8 cellular contexts compared by ENCODE assay signal in the genomic region with DNA sequence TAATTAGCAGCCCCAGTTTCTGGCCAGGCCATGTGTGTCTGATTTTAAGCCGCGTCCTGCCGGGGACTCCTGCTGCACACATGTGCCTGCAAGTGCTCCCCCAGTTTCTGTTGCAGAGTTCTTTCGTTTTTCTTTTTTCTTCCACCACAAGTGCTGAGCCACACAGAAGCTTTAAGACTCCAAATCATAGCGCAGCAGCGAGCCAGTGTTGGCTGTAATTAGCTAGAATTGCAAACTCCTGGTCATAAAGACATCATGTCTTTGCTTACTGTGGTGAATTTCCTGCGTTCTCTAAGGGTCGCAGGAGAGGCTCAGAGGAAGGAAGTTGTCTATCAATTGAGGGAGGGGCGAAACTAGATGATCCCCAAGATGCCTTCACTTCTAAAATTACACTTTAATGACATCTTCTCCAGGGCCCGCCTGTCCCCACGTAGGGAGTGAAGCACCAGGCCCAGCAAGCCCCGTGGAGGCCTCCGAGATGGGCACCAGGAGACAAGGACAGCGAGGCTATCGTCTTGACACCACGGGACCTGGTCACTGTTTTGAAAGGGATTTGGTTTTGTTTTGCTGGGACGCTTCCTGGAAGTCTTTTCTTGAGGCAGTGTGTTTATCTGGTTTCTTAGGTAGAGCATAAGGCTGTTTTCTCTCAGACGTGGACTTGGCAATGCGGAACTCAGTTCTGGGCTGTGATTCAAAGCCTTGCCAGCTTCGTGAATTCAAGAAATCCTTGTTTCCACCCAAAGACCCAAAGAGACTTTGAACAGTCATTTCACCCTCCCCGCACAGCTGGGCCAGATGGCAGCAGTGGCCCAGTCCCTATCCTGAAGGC.
DNase-seq lines count a peak whose midpoint lies in the region; ATAC-seq and TF ChIP-seq lines count a peak whose summit lies in the region.

No MANE protein-coding gene starts in this region.

- no peak for TF ChIP-seq CTCF in GM10248 (IDR thresholded peaks at IDR 0.05; ENCODE audit: control extremely low read depth, extremely low read depth, low read depth, missing control alignments)
- no peak for TF ChIP-seq CTCF in endodermal cell (conservative IDR thresholded peaks at IDR 0.05)
- no peak for TF ChIP-seq CTCF in left lung (IDR thresholded peaks at IDR 0.05)

- H3K27me3 ChIP-seq in endodermal cell (ENCODE audit: control insufficient read depth, insufficient read depth, low read length, poor library complexity, severe bottlenecking) (no peaks in the 10 kb centered on the region), left lung (no peaks in the 10 kb centered on the region)

- POLR2A ChIA-PET in GM10248 (lab: Yijun Ruan, JAX), result no interaction called here

- peak overlapping the region; percentile 6 for H3K27ac Mint-ChIP-seq in endodermal cell
- H3K27ac Mint-ChIP-seq in stimulated activated naive CD8-positive, alpha-beta T cell treated with anti-CD3 and anti-CD28 coated beads, Interleukin-15, Interleukin-2, amounts not matched to agents 100 ng/mL and 50 ng/mL, for 24 hours, result peak overlapping the region; percentile 91

- no peak overlapping the region for H3K4me3 Mint-ChIP-seq in endodermal cell
- H3K4me3 Mint-ChIP-seq in stimulated activated naive CD8-positive, alpha-beta T cell treated with anti-CD3 and anti-CD28 coated beads, Interleukin-15, Interleukin-2, amounts not matched to agents 100 ng/mL and 50 ng/mL, for 24 hours, result peak overlapping the region; percentile 73

- no peaks in the 10 kb centered on the region for H3K9me3 Mint-ChIP-seq in endodermal cell
- H3K9me3 Mint-ChIP-seq in stimulated activated naive CD8-positive, alpha-beta T cell treated with anti-CD3 and anti-CD28 coated beads, Interleukin-15, Interleukin-2, amounts not matched to agents 100 ng/mL and 50 ng/mL, for 24 hours, result no peaks in the 10 kb centered on the region

- H3K4me3 ChIP-seq in endodermal cell (ENCODE audit: low read length), result no peak overlapping the region
- H3K4me3 ChIP-seq in left lung, result no peak overlapping the region

- H3K27me3 Mint-ChIP-seq in endodermal cell (ENCODE audit: insufficient read depth), result no peaks in the 10 kb centered on the region
- no peaks in the 10 kb centered on the region for H3K27me3 Mint-ChIP-seq in stimulated activated naive CD8-positive, alpha-beta T cell treated with anti-CD3 and anti-CD28 coated beads, Interleukin-15, Interleukin-2, amounts not matched to agents 100 ng/mL and 50 ng/mL, for 24 hours

- CTCF ChIA-PET in GM10248 (lab: Yijun Ruan, JAX), result interaction anchor here (0.9 to 4.2 kb wide), 7 partner anchors 8 to 28 kb away, joined by 3 to 22 read pairs (median 4); no protein-coding TSS in a partner anchor

- H3K36me3 Mint-ChIP-seq in endodermal cell (ENCODE audit: low read depth), result no peaks in the 10 kb centered on the region
- peaks cover 6% of the 10 kb centered on the region for H3K36me3 Mint-ChIP-seq in stimulated activated naive CD8-positive, alpha-beta T cell treated with anti-CD3 and anti-CD28 coated beads, Interleukin-15, Interleukin-2, amounts not matched to agents 100 ng/mL and 50 ng/mL, for 24 hours (ENCODE audit: low read depth)

- peak; percentile 85 for ATAC-seq in GM21576 (IDR thresholded peaks at IDR 0.05; ENCODE audit: unreplicated experiment)
- no peak for ATAC-seq in left lung

- peaks cover 22% of the 10 kb centered on the region for H3K4me1 Mint-ChIP-seq in endodermal cell
- H3K4me1 Mint-ChIP-seq in stimulated activated naive CD8-positive, alpha-beta T cell treated with anti-CD3 and anti-CD28 coated beads, Interleukin-15, Interleukin-2, amounts not matched to agents 100 ng/mL and 50 ng/mL, for 24 hours (ENCODE audit: low read depth), result peaks cover 84% of the 10 kb centered on the region

- no peaks in the 10 kb centered on the region for H3K9me3 ChIP-seq in endodermal cell (ENCODE audit: control insufficient read depth, low read length)
- no peaks in the 10 kb centered on the region for H3K9me3 ChIP-seq in left lung

- H3K4me1 ChIP-seq in endodermal cell (ENCODE audit: control insufficient read depth, insufficient read depth, low read length) (peaks cover 12% of the 10 kb centered on the region), left lung (peaks cover under 1 to 25% of the 10 kb centered on the region in 2 donors)

- H3K36me3 ChIP-seq in endodermal cell (ENCODE audit: control insufficient read depth, insufficient read depth, low read length), result no peaks in the 10 kb centered on the region
- no peaks in the 10 kb centered on the region for H3K36me3 ChIP-seq in left lung

- 87 to 91% methylated on average over 16 to 21 of the region's 21 CpGs for WGBS in endodermal cell (ENCODE audit: insufficient coverage in 1 of 2, insufficient read length in 1 of 2), 2 experiments

- no peak overlapping the region for H3K9ac ChIP-seq in endodermal cell (ENCODE audit: extremely low read depth, low read length, poor library complexity, severe bottlenecking)

- DNase-seq in GM10248 (ENCODE audit: extremely low spot score) (peak; percentile 66), endodermal cell (no peak), A172 (ENCODE audit: low spot score) (no peak), NCI-H2107 treated with DMSO at 0.1 percent for 48 hours (lab: John Stamatoyannopoulos, UW; ENCODE audit: unreplicated experiment) (no peak), left lung (no peak)

- intact Hi-C loops in left lung (cut with DNase I), result no loop called here

- no peak overlapping the region for H3K27ac ChIP-seq in endodermal cell (ENCODE audit: low read depth, low read length)
- H3K27ac ChIP-seq in left lung, result peak overlapping the region in 1 of 2 donors; percentile 65

TF ChIP-seq in PFSK-1, 5 proteins besides CTCF, POLR2A, EP300 and RAD21:
- TF ChIP-seq, protein P1, sequence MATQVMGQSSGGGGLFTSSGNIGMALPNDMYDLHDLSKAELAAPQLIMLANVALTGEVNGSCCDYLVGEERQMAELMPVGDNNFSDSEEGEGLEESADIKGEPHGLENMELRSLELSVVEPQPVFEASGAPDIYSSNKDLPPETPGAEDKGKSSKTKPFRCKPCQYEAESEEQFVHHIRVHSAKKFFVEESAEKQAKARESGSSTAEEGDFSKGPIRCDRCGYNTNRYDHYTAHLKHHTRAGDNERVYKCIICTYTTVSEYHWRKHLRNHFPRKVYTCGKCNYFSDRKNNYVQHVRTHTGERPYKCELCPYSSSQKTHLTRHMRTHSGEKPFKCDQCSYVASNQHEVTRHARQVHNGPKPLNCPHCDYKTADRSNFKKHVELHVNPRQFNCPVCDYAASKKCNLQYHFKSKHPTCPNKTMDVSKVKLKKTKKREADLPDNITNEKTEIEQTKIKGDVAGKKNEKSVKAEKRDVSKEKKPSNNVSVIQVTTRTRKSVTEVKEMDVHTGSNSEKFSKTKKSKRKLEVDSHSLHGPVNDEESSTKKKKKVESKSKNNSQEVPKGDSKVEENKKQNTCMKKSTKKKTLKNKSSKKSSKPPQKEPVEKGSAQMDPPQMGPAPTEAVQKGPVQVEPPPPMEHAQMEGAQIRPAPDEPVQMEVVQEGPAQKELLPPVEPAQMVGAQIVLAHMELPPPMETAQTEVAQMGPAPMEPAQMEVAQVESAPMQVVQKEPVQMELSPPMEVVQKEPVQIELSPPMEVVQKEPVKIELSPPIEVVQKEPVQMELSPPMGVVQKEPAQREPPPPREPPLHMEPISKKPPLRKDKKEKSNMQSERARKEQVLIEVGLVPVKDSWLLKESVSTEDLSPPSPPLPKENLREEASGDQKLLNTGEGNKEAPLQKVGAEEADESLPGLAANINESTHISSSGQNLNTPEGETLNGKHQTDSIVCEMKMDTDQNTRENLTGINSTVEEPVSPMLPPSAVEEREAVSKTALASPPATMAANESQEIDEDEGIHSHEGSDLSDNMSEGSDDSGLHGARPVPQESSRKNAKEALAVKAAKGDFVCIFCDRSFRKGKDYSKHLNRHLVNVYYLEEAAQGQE (IDR thresholded peaks at IDR 0.05; ENCODE audit: insufficient read depth in 1 of 2, low read depth in 2 of 2, low read length in 2 of 2), result peak in 1 of 2 experiments; percentile 28; a peak in 1 of 4 replicates
- 0 out of 2 replicates have a peak, but pooled peaks have one; percentile 9 for TF ChIP-seq TAF1 (IDR thresholded peaks at IDR 0.05; ENCODE audit: borderline replicate concordance, insufficient read depth, low read length)
- TF ChIP-seq SIN3A (IDR thresholded peaks at IDR 0.05; ENCODE audit: borderline replicate concordance, insufficient read depth, low read length), result peak; percentile 85; the same call in 1 of the 2 replicates
- no peak for TF ChIP-seq FOXP2 (optimal IDR thresholded peaks at IDR 0.05; ENCODE audit: borderline replicate concordance, extremely low read depth, extremely low read length, insufficient read depth)
- no peak for TF ChIP-seq POLR2AphosphoS5 (IDR thresholded peaks at IDR 0.05; ENCODE audit: low read depth, low read length)
TF ChIP-seq in PFSK-1: peak in this region for 3.
